Comparison of ENCODE assay signal across 8 cellular contexts in the genomic region with DNA sequence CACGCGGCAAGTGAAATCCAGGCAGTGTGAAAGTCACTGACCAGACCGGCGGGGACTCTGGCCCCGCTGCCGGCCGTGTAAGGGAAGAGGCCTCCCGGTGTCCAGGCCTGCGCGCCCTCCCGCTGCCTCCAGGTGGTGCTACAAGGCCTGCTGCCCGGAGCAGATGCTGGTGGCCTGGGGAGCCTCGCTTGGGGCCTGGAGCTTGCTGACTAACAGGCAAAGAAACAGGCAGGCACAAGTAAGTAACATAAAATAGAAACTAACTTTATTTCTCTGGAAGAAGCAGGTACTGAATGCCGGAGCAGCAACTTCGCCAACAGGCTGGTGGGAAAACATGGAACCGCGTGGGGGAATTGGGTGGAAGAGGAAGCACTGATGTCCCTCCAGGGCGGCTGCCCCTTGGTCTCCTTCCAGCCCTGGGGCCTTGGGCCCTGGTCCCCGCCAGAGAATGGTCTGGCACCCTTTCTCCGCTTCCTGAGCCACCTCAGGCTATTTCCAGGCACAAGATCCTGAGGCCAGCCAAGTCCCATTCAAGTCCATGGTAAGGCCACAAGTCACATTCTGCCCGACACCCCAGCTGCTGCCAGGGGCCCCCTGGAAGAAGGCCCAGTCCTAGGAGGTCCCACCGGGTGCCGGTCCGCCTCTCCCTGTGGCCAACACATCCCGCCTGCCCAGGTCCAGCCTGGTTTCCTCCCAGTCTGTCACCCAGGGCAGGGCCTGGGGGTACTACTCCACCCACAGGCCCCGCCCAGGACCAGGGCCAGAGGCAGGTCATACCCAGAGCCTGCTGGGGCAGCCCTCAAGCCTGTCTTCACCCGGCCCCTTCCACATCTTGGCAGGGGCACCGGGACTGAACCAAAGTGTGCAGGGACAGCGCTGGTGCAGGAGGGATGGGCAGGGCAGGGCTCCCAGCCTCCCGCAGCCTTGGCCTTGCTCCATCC. TPM values are rescaled to one million over a fixed set of nuclear protein-coding genes. Genes with fewer than 3 reads are reported as not detected.
DNase-seq lines count a peak whose midpoint lies in the region; ATAC-seq and TF ChIP-seq lines count a peak whose summit lies in the region.

No MANE protein-coding gene starts in this region.

- ATAC-seq in effector memory CD8-positive, alpha-beta T cell (replicated peaks): peak; percentile 83

- peak; percentile 89 for TF ChIP-seq CTCF in AG10803 (conservative IDR thresholded peaks at IDR 0.05; ENCODE audit: low read length)

- no peaks in the 10 kb centered on the region for H3K27me3 Mint-ChIP-seq in effector memory CD8-positive, alpha-beta T cell

- H3K9me3 Mint-ChIP-seq in effector memory CD8-positive, alpha-beta T cell: no peaks in the 10 kb centered on the region

- peak overlapping the region in 1 of 2 donors; percentile 54 for H3K27ac Mint-ChIP-seq in effector memory CD8-positive, alpha-beta T cell

- DNase-seq in AG10803 (ENCODE audit: low read depth): peak; percentile 89
- peak; percentile 83 for DNase-seq in GOT3 (lab: John Stamatoyannopoulos, UW)
- DNase-seq in NCI-H774 (lab: John Stamatoyannopoulos, UW): peak; percentile 6
- DNase-seq in activated CD8-positive, alpha-beta memory T cell treated with anti-CD3 and anti-CD28 coated beads for 24 hours: peak; percentile 87
- DNase-seq in effector memory CD8-positive, alpha-beta T cell: peak; percentile 47 to 52 (median 47)
- peak; percentile 96 for DNase-seq in mesenteric fat pad (ENCODE audit: low spot score)
- peak; percentile 30 for DNase-seq in stimulated activated CD8-positive, alpha-beta memory T cell treated with anti-CD3 and anti-CD28 coated beads, Interleukin-15, amount 100 ng/mL, for 1 hour (ENCODE audit: low read depth)
- no peak for DNase-seq in DMS79 treated with DMSO at 0.1 percent for 48 hours (lab: John Stamatoyannopoulos, UW)

- H3K36me3 Mint-ChIP-seq in effector memory CD8-positive, alpha-beta T cell (ENCODE audit: insufficient read depth): peaks cover 11% of the 10 kb centered on the region

- H3K4me3 ChIP-seq in AG10803 (ENCODE audit: low read length): no peak overlapping the region

- no peak overlapping the region for H3K4me3 Mint-ChIP-seq in effector memory CD8-positive, alpha-beta T cell

- H3K4me1 Mint-ChIP-seq in effector memory CD8-positive, alpha-beta T cell (ENCODE audit: low read depth in 2 of 2): peaks cover 3 to 5% of the 10 kb centered on the region in 2 donors

RNA-seq across cellular contexts. Expression of a gene that starts 45.0 kb away (rescaled TPM):
- total RNA-seq in mesenteric fat pad: 40.5 TPM

RNA-seq across cellular contexts. Expression of a gene that starts 51.7 kb away (rescaled TPM):
- total RNA-seq in mesenteric fat pad: not detected
